ENCODE assay signal across 18 cellular contexts in genomic region chr4:147334478-147334877, GRCh38.
A peak's percentile ranks its signal among the peaks of the same experiment; 100 is the strongest.
DNase-seq lines count a peak whose midpoint lies in the region; ATAC-seq and TF ChIP-seq lines count a peak whose summit lies in the region.
"Had no signal": no experiment of that assay in that cellular context is flagged by ENCODE, and none has a peak within 500 bp of the region (broad histone marks: within the 10 kb centered on the region; RNA-seq: fewer than 3 reads in every experiment).

No MANE protein-coding gene starts in this region.

- no peaks in the 10 kb centered on the region for H3K9me3 ChIP-seq in hepatocyte (ENCODE audit: low read depth)
- H3K9me3 ChIP-seq: neutrophil had no signal

- H3K9me2 ChIP-seq in hepatocyte (replicated peaks; ENCODE audit: insufficient read depth), result no peaks in the 10 kb centered on the region

- no peaks in the 10 kb centered on the region for H3K36me3 ChIP-seq in hepatocyte (replicated peaks; ENCODE audit: insufficient read depth, low read depth)
- H3K36me3 ChIP-seq: neutrophil had no signal

- no peaks in the 10 kb centered on the region for H3K79me2 ChIP-seq in hepatocyte

- H3K27ac ChIP-seq in hepatocyte, result peak overlapping the region; percentile 29
- H3K27ac ChIP-seq: neutrophil, skin epidermis had no signal

- no peaks in the 10 kb centered on the region for H3K4me1 ChIP-seq in hepatocyte (ENCODE audit: insufficient read depth)

- H3K27me3 ChIP-seq in hepatocyte, result no peaks in the 10 kb centered on the region
- H3K27me3 ChIP-seq: neutrophil had no signal

- peak; percentile 44 for ATAC-seq in left ventricle myocardium superior
- ATAC-seq in Right ventricle myocardium inferior, result no peak
- ATAC-seq in activated naive CD4-positive, alpha-beta T cell treated with anti-CD3 and anti-CD28 coated beads, Interleukin-2, amount 50 U/mL, for 72 hours, result no peak
- ATAC-seq: GM12878; HCT116; stimulated activated effector memory CD8-positive, alpha-beta T cell treated with anti-CD3 and anti-CD28 coated beads, Interleukin-12 subunit alpha, Interleukin-12 subunit beta, amount 100 ng/mL, for 72 hours had no signal

- DNase-seq in left ventricle myocardium superior (no peak), Right ventricle myocardium inferior (ENCODE audit: missing footprints) (no peak), cardiac fibroblast (ENCODE audit: low read depth in 2 of 2) (peak; percentile 61 to 75), hepatocyte (ENCODE audit: low spot score) (peak; percentile 15), cerebellar cortex (ENCODE audit: low spot score) (no peak), medulla oblongata (ENCODE audit: extremely low spot score) (no peak), germinal center (ENCODE audit: low spot score) (no peak)
- DNase-seq in activated naive CD4-positive, alpha-beta T cell treated with anti-CD3 and anti-CD28 coated beads, Interleukin-2, amount 50 U/mL, for 72 hours (ENCODE audit: low spot score in 2 of 2), result no peak
- DNase-seq: CD4-positive, CD25-positive, alpha-beta regulatory T cell; effector memory CD4-positive, alpha-beta T cell; NCI-H1092 treated with DMSO at 0.1 percent for 48 hours; Right ventricle myocardium superior; trophoblast cell had no signal

- H3K4me2 ChIP-seq in hepatocyte, result no peak overlapping the region

- peaks cover 3 to 6% of the 10 kb centered on the region in 2 donors for H3K9me3 Mint-ChIP-seq in activated naive CD4-positive, alpha-beta T cell treated with anti-CD3 and anti-CD28 coated beads, Interleukin-2, amount 50 U/mL, for 72 hours

- H3K27ac Mint-ChIP-seq in activated naive CD4-positive, alpha-beta T cell treated with anti-CD3 and anti-CD28 coated beads, Interleukin-2, amount 50 U/mL, for 72 hours, result no peak overlapping the region
- H3K27ac Mint-ChIP-seq: CD4-positive, CD25-positive, alpha-beta regulatory T cell; stimulated activated effector memory CD8-positive, alpha-beta T cell treated with anti-CD3 and anti-CD28 coated beads, Interleukin-12 subunit alpha, Interleukin-12 subunit beta, amount 100 ng/mL, for 72 hours had no signal

- WGBS in hepatocyte (ENCODE audit: low lambda C conversion rate, missing lambda C conversion rate), result 22% methylated on average over 1 of the region's 1 CpG

- TF ChIP-seq CTCF in cardiac fibroblast (IDR thresholded peaks at IDR 0.05; ENCODE audit: low read depth, low read length), result no peak
- TF ChIP-seq CTCF in hepatocyte (IDR thresholded peaks at IDR 0.05; ENCODE audit: poor library complexity), result no peak

- H4K20me1 ChIP-seq in hepatocyte (ENCODE audit: insufficient read depth, poor library complexity, severe bottlenecking), result no peaks in the 10 kb centered on the region

- H3K4me3 ChIP-seq in cardiac fibroblast (replicated peaks in 1 of 2; ENCODE audit: low read depth in 2 of 2, low read length in 2 of 2) (no peak overlapping the region), hepatocyte (no peak overlapping the region)
- H3K4me3 ChIP-seq: GM12878, skin epidermis had no signal

- H3K36me3 Mint-ChIP-seq in activated naive CD4-positive, alpha-beta T cell treated with anti-CD3 and anti-CD28 coated beads, Interleukin-2, amount 50 U/mL, for 72 hours, result no peaks in the 10 kb centered on the region
- H3K36me3 Mint-ChIP-seq: CD4-positive, CD25-positive, alpha-beta regulatory T cell; stimulated activated effector memory CD8-positive, alpha-beta T cell treated with anti-CD3 and anti-CD28 coated beads, Interleukin-12 subunit alpha, Interleukin-12 subunit beta, amount 100 ng/mL, for 72 hours had no signal

- intact Hi-C loops in left ventricle myocardium superior (cut with micrococcal nuclease), result no loop called here
- intact Hi-C loops in Right ventricle myocardium inferior (cut with DNase I), result no loop called here

- H2AFZ ChIP-seq in hepatocyte, result no peak overlapping the region

Comparison
In these comparisons a context has a peak if more than half of its experiments do, and no peak if none do; other contexts are left out.
1. DNase-seq: peak in cardiac fibroblast (2 of 2) and hepatocyte (single experiment); none in left ventricle myocardium superior (single experiment), Right ventricle myocardium inferior (single experiment), cerebellar cortex (single experiment), medulla oblongata (single experiment), germinal center (single experiment) and activated naive CD4-positive, alpha-beta T cell treated with anti-CD3 and anti-CD28 coated beads, Interleukin-2, amount 50 U/mL, for 72 hours (0 of 2).